In the genomic region with DNA sequence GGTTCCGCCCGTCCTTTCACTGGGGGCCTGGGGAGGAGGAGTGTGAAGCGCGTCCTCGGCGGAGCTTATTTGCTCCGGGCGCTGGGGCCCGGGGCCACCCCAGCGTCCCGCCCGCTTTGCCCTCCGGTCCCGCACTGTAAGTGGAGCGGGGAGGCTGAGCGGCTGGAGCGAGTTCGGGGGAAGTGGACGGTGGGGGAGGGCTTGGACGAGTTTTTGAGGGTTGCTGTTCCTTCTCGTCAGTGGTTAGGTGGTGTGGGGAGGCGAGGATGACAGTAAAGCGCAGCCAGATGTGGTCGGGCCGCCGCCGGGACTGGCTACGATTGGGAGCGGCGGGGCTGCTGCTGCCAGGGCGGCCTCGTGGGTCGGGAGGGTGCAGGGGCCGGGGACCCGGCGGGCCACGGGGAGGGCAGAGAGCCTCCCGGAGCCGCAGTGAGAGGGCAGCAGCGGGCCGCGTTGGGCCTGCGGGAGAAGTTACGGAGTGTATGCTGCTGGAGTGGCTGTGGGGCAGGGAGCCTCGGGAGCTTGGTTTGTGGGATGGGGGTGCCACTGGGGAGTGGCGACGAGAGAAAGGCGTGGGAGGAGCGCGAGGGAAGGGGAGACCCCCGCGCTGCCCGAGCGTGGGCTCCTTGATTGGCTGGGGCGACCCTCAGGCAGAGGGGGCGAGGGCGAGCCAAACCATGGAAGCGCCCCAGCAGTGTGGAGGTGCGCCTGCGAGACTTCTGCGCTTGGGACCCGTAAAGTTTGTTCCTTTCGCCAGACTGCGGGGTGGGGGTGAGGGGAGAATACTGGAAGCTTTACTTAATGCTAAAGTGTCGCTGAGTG, we compare ENCODE assay signal across 9 cellular contexts. TPM values are rescaled to one million over a fixed set of nuclear protein-coding genes. Genes with fewer than 3 reads are reported as not detected.
A peak's percentile ranks its signal among the peaks of the same experiment; 100 is the strongest.
DNase-seq lines count a peak whose midpoint lies in the region; ATAC-seq and TF ChIP-seq lines count a peak whose summit lies in the region.
"Had no signal": no experiment of that assay in that cellular context is flagged by ENCODE, and none has a peak within 500 bp of the region (broad histone marks: within the 10 kb centered on the region; RNA-seq: fewer than 3 reads in every experiment).

No MANE protein-coding gene starts in this region.

- no peaks in the 10 kb centered on the region for H3K36me3 ChIP-seq in left lung
- no peaks in the 10 kb centered on the region for H3K36me3 ChIP-seq in thymus (ENCODE audit: control insufficient read depth, insufficient read depth)
- H3K36me3 ChIP-seq: BLaER1 treated with 17β-estradiol and CSF1 and Interleukin-3, amounts not matched to agents 10 nM and 100 nM had no signal

- H3K27me3 ChIP-seq in left lung: peaks cover 0 to 95% of the 10 kb centered on the region in 2 donors
- peaks cover 44% of the 10 kb centered on the region for H3K27me3 ChIP-seq in thymus (ENCODE audit: control insufficient read depth, insufficient read depth)

- 2% methylated on average over 65 of the region's 65 CpGs for WGBS in thymus

- intact Hi-C loops in left lung (cut with DNase I): no loop called here

- ATAC-seq in left lung (peak; percentile 75), GM21528 (IDR thresholded peaks at IDR 0.05; ENCODE audit: low FRiP score, unreplicated experiment) (no peak)

- H3K27ac ChIP-seq in coronary artery: peak overlapping the region; percentile 98 to 99
- peak overlapping the region; percentile 91 to 98 for H3K27ac ChIP-seq in left lung
- peak overlapping the region; percentile 56 for H3K27ac ChIP-seq in thymus (ENCODE audit: low read depth)
- H3K27ac ChIP-seq: BLaER1 treated with 17β-estradiol and CSF1 and Interleukin-3, amounts not matched to agents 10 nM and 100 nM had no signal

- H3K4me3 ChIP-seq in coronary artery (peak overlapping the region; percentile 97), left lung (peak overlapping the region; percentile 57 to 63), thymus (ENCODE audit: low read length) (peak overlapping the region; percentile 39)
- H3K4me3 ChIP-seq: BLaER1 treated with 17β-estradiol and CSF1 and Interleukin-3, amounts not matched to agents 10 nM and 100 nM had no signal

- peak; percentile 28 for TF ChIP-seq CTCF in coronary artery (IDR thresholded peaks at IDR 0.05)
- TF ChIP-seq CTCF in left lung (IDR thresholded peaks at IDR 0.05): peak; percentile 14 to 15

- H3K4me1 ChIP-seq in left lung (no peaks in the 10 kb centered on the region), thymus (ENCODE audit: control insufficient read depth, insufficient read depth, low read length) (no peaks in the 10 kb centered on the region)
- H3K4me1 ChIP-seq: BLaER1 treated with 17β-estradiol and CSF1 and Interleukin-3, amounts not matched to agents 10 nM and 100 nM had no signal

- H3K9me3 ChIP-seq in left lung (no peaks in the 10 kb centered on the region), thymus (ENCODE audit: control insufficient read depth) (no peaks in the 10 kb centered on the region)

- DNase-seq in NCI-H1417 (lab: John Stamatoyannopoulos, UW): peak; percentile 53 to 70 (median 69)
- no peak for DNase-seq in NCI-H1417 treated with DMSO at 0.1 percent for 48 hours (lab: John Stamatoyannopoulos, UW)
- DNase-seq in NCI-H510A (lab: John Stamatoyannopoulos, UW): peak; percentile 50
- peak; percentile 81 for DNase-seq in coronary artery (ENCODE audit: low spot score)
- DNase-seq in left lung: peak; percentile 64 to 86
- DNase-seq in AML-193 (lab: John Stamatoyannopoulos, UW): no peak

RNA-seq across cellular contexts. Expression of a gene that starts 2.1 kb away (rescaled TPM):
- 100 to 1,000 TPM in 1 of 2 donors, 10 to 100 TPM in 1; 78.8 to 106 TPM for total RNA-seq in left lung
- polyA plus RNA-seq in thymus: 18.9 TPM

Comparison
In these comparisons a context has a peak if more than half of its experiments do, and no peak if none do; other contexts are left out.
1. DNase-seq: peak in NCI-H1417 (3 of 3), NCI-H510A (single experiment), coronary artery (single experiment) and left lung (2 of 2); none in NCI-H1417 treated with DMSO at 0.1 percent for 48 hours (single experiment) and AML-193 (0 of 2).
2. H3K4me3 ChIP-seq: peak in every context shown above with its lines; median percentile 97 in coronary artery; 60 in left lung; 39 in thymus.
3. Peak in every context shown above with its lines, with median percentiles within 50 percentile points of each other: H3K27ac ChIP-seq.